ENCODE assay signal across 19 cellular contexts in the genomic region with DNA sequence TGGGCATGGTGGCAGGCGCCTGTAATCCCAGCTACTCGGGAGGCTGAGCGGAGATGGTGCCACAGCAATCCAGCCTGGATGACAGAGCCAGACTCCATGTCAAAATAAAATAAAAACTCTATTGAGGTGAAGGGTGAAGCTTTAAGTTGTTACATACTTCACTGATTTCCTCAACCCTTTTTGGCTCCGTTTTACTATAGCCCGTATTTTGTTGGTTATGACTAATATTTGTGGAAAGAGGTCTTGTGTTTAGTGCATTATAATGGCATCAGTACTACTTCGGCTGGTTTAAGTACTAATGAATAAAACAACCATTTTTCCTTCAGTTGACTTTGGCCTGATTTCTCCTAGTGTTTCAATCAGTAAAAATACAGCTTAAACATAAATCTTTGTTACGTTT. TPM values are rescaled to one million over a fixed set of nuclear protein-coding genes. Genes with fewer than 3 reads are reported as not detected.
"Had no signal": no experiment of that assay in that cellular context is flagged by ENCODE, and none has a peak within 500 bp of the region (broad histone marks: within the 10 kb centered on the region; RNA-seq: fewer than 3 reads in every experiment).

No MANE protein-coding gene starts in this region.

- H3K9ac ChIP-seq: parathyroid adenoma had no signal

- H2AFZ ChIP-seq: hepatocyte, parathyroid adenoma had no signal

- H3K9me3 ChIP-seq: tibial artery, vagina had no signal

- ATAC-seq: activated T-helper 17 cell treated with anti-CD3 and anti-CD28 coated beads, Interleukin-2, amount 50 U/mL, for 72 hours; esophagus mucosa had no signal

- H3K27ac ChIP-seq: hepatocyte, parathyroid adenoma, skin epidermis, tibial artery, vagina had no signal

- DNase-seq: activated CD4-positive, alpha-beta T cell treated with anti-CD3 and anti-CD28 coated beads, Interleukin-2, amount 10 ng/mL, durations not matched to agents 7 days and 5 days; activated CD4-positive, CD25-positive, alpha-beta regulatory T cell; activated naive CD4-positive, alpha-beta T cell treated with anti-CD3 and anti-CD28 coated beads, Interleukin-2, amount 50 U/mL, for 16 hours; activated T-cell treated with anti-CD3 and anti-CD28 coated beads for 4 hours; amniotic stem cell; kidney glomerular epithelial cell; T-helper 2 cell; tibial artery had no signal

- H3K27me3 ChIP-seq: hepatocyte, tibial artery, vagina had no signal

- H3K4me3 ChIP-seq: hepatocyte, skin epidermis, tibial artery, vagina had no signal

- H3K36me3 ChIP-seq: tibial artery, vagina had no signal

- H3K4me1 ChIP-seq: parathyroid adenoma, tibial artery, vagina had no signal

- H3K4me2 ChIP-seq: hepatocyte had no signal

- H3K79me2 ChIP-seq: hepatocyte, parathyroid adenoma had no signal

- FAIRE-seq: bronchial epithelial cell, endometrium, TTC549 had no signal

RNA-seq across cellular contexts. Expression of a gene that starts 27.0 kb away (rescaled TPM):
- total RNA-seq: bronchial epithelial cell, esophagus mucosa, myocyte, vagina had no signal
- polyA plus RNA-seq: liver had no signal
